Comparison of ENCODE assay signal across 20 cellular contexts in genomic region chr13:66716502-66716901, GRCh38.
DNase-seq lines count a peak whose midpoint lies in the region; ATAC-seq, FAIRE-seq and TF ChIP-seq lines count a peak whose summit lies in the region.
"Had no signal": no experiment of that assay in that cellular context is flagged by ENCODE, and none has a peak within 500 bp of the region (broad histone marks: within the 10 kb centered on the region; RNA-seq: fewer than 3 reads in every experiment).

No MANE protein-coding gene starts in this region.

- no peak overlapping the region for H3K4me3 Mint-ChIP-seq in mesothelial cell of epicardium
- H3K4me3 Mint-ChIP-seq: CD4-positive, alpha-beta T cell had no signal

- H3K4me1 ChIP-seq in right lobe of liver = no peaks in the 10 kb centered on the region
- H3K4me1 ChIP-seq in HepG2 (ENCODE audit: insufficient read depth, low read length) = no peaks in the 10 kb centered on the region
- H3K4me1 ChIP-seq: A549, Caco-2, HAP-1 had no signal

- no peak overlapping the region for H3K9ac ChIP-seq in HepG2 (ENCODE audit: insufficient read depth, low read depth, low read length)
- H3K9ac ChIP-seq: GM23248 had no signal

- H3K4me2 ChIP-seq in HepG2 (ENCODE audit: low read depth, low read length) = no peak overlapping the region
- H3K4me2 ChIP-seq: A549 had no signal

- peak; percentile 41 to 74 (median 58) for ATAC-seq in right lobe of liver
- no peak for ATAC-seq in HepG2
- ATAC-seq in left lobe of liver = peak; percentile 69
- ATAC-seq: A549 had no signal

- no peak for FAIRE-seq in HepG2 (lab: Jason Lieb, UNC)
- FAIRE-seq: A549, GM12892, GM18507 had no signal

- H3K4me3 ChIP-seq in right lobe of liver (no peak overlapping the region), HepG2 (replicated peaks in 1 of 3; ENCODE audit: insufficient read depth in 1 of 3, low read depth in 2 of 3, low read length in 3 of 3) (no peak overlapping the region)
- H3K4me3 ChIP-seq: A549, GM23248, HAP-1 had no signal

- intact Hi-C loops in right lobe of liver (cut with DNase I) (no loop called here), HepG2 (cut with micrococcal nuclease; ENCODE audit: unreplicated experiment) (no loop called here)

- no peaks in the 10 kb centered on the region for H4K20me1 ChIP-seq in HepG2 (ENCODE audit: insufficient read depth, low read length)

- H3K36me3 ChIP-seq in right lobe of liver = no peaks in the 10 kb centered on the region
- no peaks in the 10 kb centered on the region for H3K36me3 ChIP-seq in HepG2 (replicated peaks in 1 of 2; ENCODE audit: control insufficient read depth in 1 of 2, insufficient read depth in 2 of 2, low read length in 2 of 2)
- H3K36me3 ChIP-seq: HAP-1 had no signal

- TF ChIP-seq POLR2A in right lobe of liver (IDR thresholded peaks at IDR 0.05) (no peak), HepG2 (IDR thresholded peaks at IDR 0.05; ENCODE audit: insufficient read depth in 1 of 2, low read depth in 2 of 2, low read length in 2 of 2) (no peak)

- DNase-seq in NCI-H1092 treated with DMSO at 0.1 percent for 48 hours (lab: John Stamatoyannopoulos, UW) (peak; percentile 23), NCI-H1092 (lab: John Stamatoyannopoulos, UW) (no peak), right lobe of liver (no peak), HepG2 (ENCODE audit: low spot score) (no peak), left lobe of liver (ENCODE audit: low spot score) (no peak), LoVo (ENCODE audit: low spot score) (no peak), mesothelial cell of epicardium (ENCODE audit: low spot score in 2 of 2, unreplicated experiment in 2 of 2) (no peak)
- DNase-seq: AML-193; Caco-2; CD4-positive, alpha-beta T cell; DMS153; DMS79; GDM1; GM23248 had no signal

- H3K27me3 ChIP-seq in right lobe of liver (no peaks in the 10 kb centered on the region), HepG2 (ENCODE audit: control insufficient read depth in 1 of 2, insufficient read depth in 2 of 2, low read length in 2 of 2) (no peaks in the 10 kb centered on the region)

- POLR2A ChIA-PET in HepG2 (lab: Yijun Ruan, JAX) = no interaction called here

- H3K27ac ChIP-seq in right lobe of liver (no peak overlapping the region), HepG2 (ENCODE audit: extremely low read length, insufficient read depth, low read length) (no peak overlapping the region)
- H3K27ac ChIP-seq: 22Rv1, A549, C4-2B, GM23248 had no signal

- H2AFZ ChIP-seq in HepG2 (ENCODE audit: low read length) = no peak overlapping the region
- H2AFZ ChIP-seq: GM23248 had no signal

- H3K27me3 Mint-ChIP-seq in mesothelial cell of epicardium (ENCODE audit: low read depth) = no peaks in the 10 kb centered on the region
- H3K27me3 Mint-ChIP-seq: CD4-positive, alpha-beta T cell had no signal

- H3K9me3 Mint-ChIP-seq in mesothelial cell of epicardium = no peaks in the 10 kb centered on the region

- H3K4me1 Mint-ChIP-seq in mesothelial cell of epicardium = no peaks in the 10 kb centered on the region

- no peak for TF ChIP-seq RAD21 in HepG2 (CRISPR knock-in tag; IDR thresholded peaks at IDR 0.05)

- TF ChIP-seq CTCF in right lobe of liver (IDR thresholded peaks at IDR 0.05) (no peak), HepG2 (CRISPR knock-in tag; IDR thresholded peaks at IDR 0.05) (no peak), mesothelial cell of epicardium (IDR thresholded peaks at IDR 0.05; ENCODE audit: unreplicated experiment) (no peak)

- no peak overlapping the region for H3K27ac Mint-ChIP-seq in mesothelial cell of epicardium
- H3K27ac Mint-ChIP-seq: CD4-positive, alpha-beta T cell had no signal

- CTCF ChIA-PET in HepG2 (lab: Yijun Ruan, JAX; ENCODE audit: low intra/inter-chr PET ratio, low total read pairs) = no interaction called here

- H3K36me3 Mint-ChIP-seq in mesothelial cell of epicardium = no peaks in the 10 kb centered on the region

- TF ChIP-seq EP300 in HepG2 (IDR thresholded peaks at IDR 0.05; ENCODE audit: low read depth in 2 of 2, low read length in 2 of 2) = no peak
- TF ChIP-seq EP300 in HepG2 (CRISPR knock-in tag; IDR thresholded peaks at IDR 0.05; ENCODE audit: borderline replicate concordance) = no peak

- in situ Hi-C loops in HepG2 (cut with HindIII; ENCODE audit: extremely low pct_ligation_motif_present, low pct_unique_long_range_greater_than_20kb) = no loop called here

- no peaks in the 10 kb centered on the region for H3K9me3 ChIP-seq in right lobe of liver
- no peaks in the 10 kb centered on the region for H3K9me3 ChIP-seq in HepG2 (ENCODE audit: low read length)
- H3K9me3 ChIP-seq: A549, Caco-2, HAP-1 had no signal

- no TSS peak for BruUV-seq in HepG2 (replicated peaks; lab: Mats Ljungman, UMichigan)

- no peaks in the 10 kb centered on the region for H3K79me2 ChIP-seq in HepG2 (ENCODE audit: insufficient read depth, low read length)

TF ChIP-seq in HepG2, 621 proteins besides CTCF, POLR2A, EP300 and RAD21:
- TF ChIP-seq ZNF598 (CRISPR knock-in tag; IDR thresholded peaks at IDR 0.05; ENCODE audit: borderline replicate concordance) = no peak
- TF ChIP-seq MLXIP (CRISPR knock-in tag; IDR thresholded peaks at IDR 0.05; ENCODE audit: borderline replicate concordance) = no peak
- no peak for TF ChIP-seq ZNF17 (CRISPR knock-in tag; IDR thresholded peaks at IDR 0.05)
- TF ChIP-seq ARID3A (IDR thresholded peaks at IDR 0.05; ENCODE audit: low read depth, low read length) = no peak
- no peak for TF ChIP-seq ZFP62 (CRISPR knock-in tag; IDR thresholded peaks at IDR 0.05)
- TF ChIP-seq HHEX (CRISPR knock-in tag; IDR thresholded peaks at IDR 0.05) = no peak
